14 cellular contexts compared by ENCODE assay signal in genomic region chr4:37882665-37883296, GRCh38. TPM values are rescaled to one million over a fixed set of nuclear protein-coding genes. Genes with fewer than 3 reads are reported as not detected.
DNase-seq lines count a peak whose midpoint lies in the region; ATAC-seq, FAIRE-seq and TF ChIP-seq lines count a peak whose summit lies in the region.
"Had no signal": no experiment of that assay in that cellular context is flagged by ENCODE, and none has a peak within 500 bp of the region (broad histone marks: within the 10 kb centered on the region; RNA-seq: fewer than 3 reads in every experiment).

No MANE protein-coding gene starts in this region.

- no peak overlapping the region for H3K27ac Mint-ChIP-seq in GM23338

- DNase-seq in GM23338 (ENCODE audit: low spot score), result peak; percentile 75
- DNase-seq in RPMI8226, result peak; percentile 15
- no peak for DNase-seq in hepatocyte (ENCODE audit: low spot score)
- DNase-seq in activated CD4-positive, alpha-beta T cell treated with anti-CD3 and anti-CD28 coated beads, Interleukin-2, amount 50 U/mL, for 1 hour, result no peak
- no peak for DNase-seq in NCI-H2107 (lab: John Stamatoyannopoulos, UW)
- DNase-seq in urothelium cell line (ENCODE audit: low spot score), result no peak
- DNase-seq in T-helper 1 cell, result no peak
- DNase-seq: activated T-cell treated with anti-CD3 and anti-CD28 coated beads, Interleukin-2, amount 50 U/mL, for 4 hours; DMS153; NCI-H1092; NCI-H2227 treated with DMSO at 0.1 percent for 48 hours had no signal

- 52% methylated on average over 4 of the region's 4 CpGs for whole genome bisulfite sequencing in hepatocyte (ENCODE audit: low lambda C conversion rate, missing lambda C conversion rate)

- no peak overlapping the region for H3K4me2 ChIP-seq in GM23338
- no peak overlapping the region for H3K4me2 ChIP-seq in hepatocyte

- peak; percentile 32 for TF ChIP-seq CTCF in 22Rv1 (IDR thresholded peaks at IDR 0.05)
- TF ChIP-seq CTCF in GM23338 (conservative IDR thresholded peaks at IDR 0.05; ENCODE audit: low read depth in 2 of 2), result peak; percentile 58 to 72
- TF ChIP-seq CTCF in hepatocyte (IDR thresholded peaks at IDR 0.05; ENCODE audit: poor library complexity), result peak; percentile 3

- H3K4me3 ChIP-seq in GM23338, result no peak overlapping the region
- no peak overlapping the region for H3K4me3 ChIP-seq in hepatocyte
- H3K4me3 ChIP-seq: adrenal gland, coronary artery had no signal

- H3K27me3 ChIP-seq in GM23338 (ENCODE audit: insufficient read depth), result peaks cover 6% of the 10 kb centered on the region
- H3K27me3 ChIP-seq in hepatocyte, result peaks cover under 1% of the 10 kb centered on the region
- H3K27me3 ChIP-seq: adrenal gland had no signal

- H3K27me3 Mint-ChIP-seq in GM23338 (ENCODE audit: insufficient read depth, low read depth, poor library complexity), result peaks cover 2% of the 10 kb centered on the region

- no peaks in the 10 kb centered on the region for H3K9me3 ChIP-seq in hepatocyte (ENCODE audit: low read depth)
- H3K9me3 ChIP-seq: adrenal gland had no signal

- H3K36me3 Mint-ChIP-seq in GM23338 (ENCODE audit: low read depth), result no peaks in the 10 kb centered on the region

- ATAC-seq in GM23338, result no peak; the same call in 2 of the 3 replicates
- ATAC-seq: activated T-cell treated with anti-CD3 and anti-CD28 coated beads, Interleukin-2, amount 50 U/mL, for 4 hours had no signal

- no peaks in the 10 kb centered on the region for H3K4me1 Mint-ChIP-seq in GM23338

- H3K9me3 Mint-ChIP-seq in GM23338, result no peaks in the 10 kb centered on the region
- H3K9me3 Mint-ChIP-seq: activated T-cell treated with anti-CD3 and anti-CD28 coated beads, Interleukin-2, amount 50 U/mL, for 4 hours had no signal

- H3K9me2 ChIP-seq in GM23338 (ENCODE audit: insufficient read depth) (no peaks in the 10 kb centered on the region; the same call in 1 of the 2 replicates), hepatocyte (replicated peaks; ENCODE audit: insufficient read depth) (no peaks in the 10 kb centered on the region)

- no peaks in the 10 kb centered on the region for H3K79me2 ChIP-seq in GM23338 (replicated peaks; ENCODE audit: insufficient read depth)
- H3K79me2 ChIP-seq in hepatocyte, result no peaks in the 10 kb centered on the region

- no peak for FAIRE-seq in urothelium cell line (lab: Jason Lieb, UNC)

- H4K20me1 ChIP-seq in GM23338 (replicated peaks; ENCODE audit: insufficient read depth), result no peaks in the 10 kb centered on the region
- H4K20me1 ChIP-seq in hepatocyte (ENCODE audit: insufficient read depth, poor library complexity, severe bottlenecking), result no peaks in the 10 kb centered on the region

- H3K4me3 Mint-ChIP-seq in GM23338, result no peak overlapping the region
- H3K4me3 Mint-ChIP-seq: activated T-cell treated with anti-CD3 and anti-CD28 coated beads, Interleukin-2, amount 50 U/mL, for 4 hours had no signal

- no peaks in the 10 kb centered on the region for H3K36me3 ChIP-seq in GM23338 (ENCODE audit: insufficient read depth)
- H3K36me3 ChIP-seq in hepatocyte (replicated peaks; ENCODE audit: insufficient read depth, low read depth), result no peaks in the 10 kb centered on the region
- H3K36me3 ChIP-seq: adrenal gland had no signal

- H2AFZ ChIP-seq in GM23338, result no peak overlapping the region
- no peak overlapping the region for H2AFZ ChIP-seq in hepatocyte

- no peaks in the 10 kb centered on the region; the same call in 1 of the 2 replicates for H3K4me1 ChIP-seq in GM23338 (ENCODE audit: insufficient read depth)
- no peaks in the 10 kb centered on the region for H3K4me1 ChIP-seq in hepatocyte (ENCODE audit: insufficient read depth)

- no peaks in the 10 kb centered on the region for H3F3A ChIP-seq in GM23338 (replicated peaks; ENCODE audit: low read depth)

- H3K27ac ChIP-seq in 22Rv1, result no peak overlapping the region
- H3K27ac ChIP-seq in GM23338 (ENCODE audit: low read depth), result no peak overlapping the region
- no peak overlapping the region for H3K27ac ChIP-seq in hepatocyte
- H3K27ac ChIP-seq: adrenal gland, coronary artery had no signal

TF ChIP-seq in GM23338, 12 proteins besides CTCF, POLR2A, EP300 and RAD21 (continues in another document):
- TF ChIP-seq NANOG (IDR thresholded peaks at IDR 0.05; ENCODE audit: borderline replicate concordance), result no peak
- TF ChIP-seq STAT1 (IDR thresholded peaks at IDR 0.05; ENCODE audit: unreplicated experiment), result no peak
- no peak for TF ChIP-seq ZNF462 (CRISPR knock-in tag; IDR thresholded peaks at IDR 0.05)
- TF ChIP-seq ZNF331 (CRISPR knock-in tag; IDR thresholded peaks at IDR 0.05; ENCODE audit: low read depth), result no peak
- no peak for TF ChIP-seq CREB1 (CRISPR knock-in tag; IDR thresholded peaks at IDR 0.05; ENCODE audit: low read depth)
- no peak for TF ChIP-seq EZH2 (IDR thresholded peaks at IDR 0.05; ENCODE audit: low read depth, unreplicated experiment)

RNA-seq across cellular contexts. Expression of gene TBC1D1, which starts 8.1 kb away (rescaled TPM):
- 137 and 151 TPM in 2 replicates for total RNA-seq in GM23338 (2014; rRNA removed; shearing (Covaris generic))
- 50.7 and 53.9 TPM in 2 replicates for polyA plus RNA-seq in GM23338 (2016; fragmentation: Nextera tagmentation; extraction: Ambion mirVana)
- total RNA-seq in hepatocyte, result 117 and 123 TPM in 2 replicates
- 45.6 and 61.6 TPM in 2 replicates for polyA plus RNA-seq in hepatocyte

RNA-seq across cellular contexts. Expression of gene PGM2, which starts 56.3 kb away (rescaled TPM):
- total RNA-seq in GM23338 (2014; rRNA removed; shearing (Covaris generic)), result 30.8 and 36.6 TPM in 2 replicates
- 10.1 and 11.4 TPM in 2 replicates for polyA plus RNA-seq in GM23338 (2016; fragmentation: Nextera tagmentation; extraction: Ambion mirVana)
- total RNA-seq in hepatocyte, result 25.0 and 28.2 TPM in 2 replicates
- polyA plus RNA-seq in hepatocyte, result 11.2 and 14.8 TPM in 2 replicates

Comparison
In these comparisons a context has a peak if more than half of its experiments do, and no peak if none do; other contexts are left out.
1. CTCF ChIP-seq: peak in every context shown above with its lines; median percentile 65 in GM23338; 32 in 22Rv1; 3 in hepatocyte.
2. DNase-seq: peak in GM23338 (single experiment) and RPMI8226 (single experiment); none in hepatocyte (single experiment), activated CD4-positive, alpha-beta T cell treated with anti-CD3 and anti-CD28 coated beads, Interleukin-2, amount 50 U/mL, for 1 hour (single experiment), NCI-H2107 (single experiment), urothelium cell line (single experiment) and T-helper 1 cell (0 of 5).